Comparison of ENCODE assay signal across 1 cellular context in genomic region chr19:58499021-58499927, GRCh38.
TF ChIP-seq lines count a peak whose summit lies in the region.

No MANE protein-coding gene starts in this region.

TF ChIP-seq in HepG2, 621 proteins besides CTCF, POLR2A, EP300 and RAD21 (continued from another document and continues in another):
- TF ChIP-seq ZBTB39 (CRISPR knock-in tag; IDR thresholded peaks at IDR 0.05) (peak; percentile 89), TBX3 (IDR thresholded peaks at IDR 0.05; ENCODE audit: borderline replicate concordance) (no peak), YEATS2 (CRISPR knock-in tag; IDR thresholded peaks at IDR 0.05; ENCODE audit: borderline replicate concordance) (peak; percentile 97), KDM2A (CRISPR knock-in tag; IDR thresholded peaks at IDR 0.05; ENCODE audit: borderline replicate concordance, low read depth) (peak; percentile 94), ZNF451 (CRISPR knock-in tag; IDR thresholded peaks at IDR 0.05) (peak; percentile 41; the same call in 1 of the 2 replicates), ZNF687 (CRISPR knock-in tag; IDR thresholded peaks at IDR 0.05) (peak; percentile 91), NKX3-1 (CRISPR knock-in tag; IDR thresholded peaks at IDR 0.05) (no peak; the same call in 1 of the 2 replicates), ZNF12 (CRISPR knock-in tag; IDR thresholded peaks at IDR 0.05) (peak; percentile 69), ZNF512B (CRISPR knock-in tag; IDR thresholded peaks at IDR 0.05; ENCODE audit: borderline replicate concordance) (no peak), ZBTB7B (CRISPR knock-in tag; IDR thresholded peaks at IDR 0.05) (peak; percentile 83), HINFP (CRISPR knock-in tag; IDR thresholded peaks at IDR 0.05; ENCODE audit: low read depth) (peak; percentile 88), ZNF782 (CRISPR knock-in tag; IDR thresholded peaks at IDR 0.05; ENCODE audit: borderline replicate concordance) (no peak; the same call in 1 of the 2 replicates), ZBTB8A (CRISPR knock-in tag; IDR thresholded peaks at IDR 0.05; ENCODE audit: borderline replicate concordance, low read depth) (no peak), WIZ (CRISPR knock-in tag; IDR thresholded peaks at IDR 0.05) (no peak), MED13 (CRISPR knock-in tag; IDR thresholded peaks at IDR 0.05) (peak; percentile 32; the same call in 1 of the 2 replicates), JARID2 (CRISPR knock-in tag; IDR thresholded peaks at IDR 0.05; ENCODE audit: insufficient replicate concordance) (peak; percentile 61), KMT2B (CRISPR knock-in tag; IDR thresholded peaks at IDR 0.05) (peak; percentile 89), HIC2 (CRISPR knock-in tag; IDR thresholded peaks at IDR 0.05; ENCODE audit: low read depth) (peak; percentile 40; the same call in 1 of the 2 replicates), NFRKB (IDR thresholded peaks at IDR 0.05) (no peak), CREB1 (IDR thresholded peaks at IDR 0.05) (peak; percentile 72), CREB1 (CRISPR knock-in tag; IDR thresholded peaks at IDR 0.05) (peak; percentile 81), RNF2 (conservative IDR thresholded peaks at IDR 0.05; ENCODE audit: low read depth) (peak; percentile 40; the same call in 1 of the 2 replicates), KLF6 (CRISPR knock-in tag; IDR thresholded peaks at IDR 0.05) (no peak), CHD4 (IDR thresholded peaks at IDR 0.05; ENCODE audit: borderline replicate concordance, low read length) (no peak), TMF1 (CRISPR knock-in tag; IDR thresholded peaks at IDR 0.05; ENCODE audit: low read depth) (no peak), ZNF256 (CRISPR knock-in tag; conservative IDR thresholded peaks at IDR 0.05) (no peak)
- TF ChIP-seq, protein P1, sequence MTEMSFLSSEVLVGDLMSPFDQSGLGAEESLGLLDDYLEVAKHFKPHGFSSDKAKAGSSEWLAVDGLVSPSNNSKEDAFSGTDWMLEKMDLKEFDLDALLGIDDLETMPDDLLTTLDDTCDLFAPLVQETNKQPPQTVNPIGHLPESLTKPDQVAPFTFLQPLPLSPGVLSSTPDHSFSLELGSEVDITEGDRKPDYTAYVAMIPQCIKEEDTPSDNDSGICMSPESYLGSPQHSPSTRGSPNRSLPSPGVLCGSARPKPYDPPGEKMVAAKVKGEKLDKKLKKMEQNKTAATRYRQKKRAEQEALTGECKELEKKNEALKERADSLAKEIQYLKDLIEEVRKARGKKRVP (CRISPR knock-in tag; IDR thresholded peaks at IDR 0.05): peak in 1 of 2 experiments; percentile 65; a peak in 1 of 4 replicates
- TF ChIP-seq, protein P2, sequence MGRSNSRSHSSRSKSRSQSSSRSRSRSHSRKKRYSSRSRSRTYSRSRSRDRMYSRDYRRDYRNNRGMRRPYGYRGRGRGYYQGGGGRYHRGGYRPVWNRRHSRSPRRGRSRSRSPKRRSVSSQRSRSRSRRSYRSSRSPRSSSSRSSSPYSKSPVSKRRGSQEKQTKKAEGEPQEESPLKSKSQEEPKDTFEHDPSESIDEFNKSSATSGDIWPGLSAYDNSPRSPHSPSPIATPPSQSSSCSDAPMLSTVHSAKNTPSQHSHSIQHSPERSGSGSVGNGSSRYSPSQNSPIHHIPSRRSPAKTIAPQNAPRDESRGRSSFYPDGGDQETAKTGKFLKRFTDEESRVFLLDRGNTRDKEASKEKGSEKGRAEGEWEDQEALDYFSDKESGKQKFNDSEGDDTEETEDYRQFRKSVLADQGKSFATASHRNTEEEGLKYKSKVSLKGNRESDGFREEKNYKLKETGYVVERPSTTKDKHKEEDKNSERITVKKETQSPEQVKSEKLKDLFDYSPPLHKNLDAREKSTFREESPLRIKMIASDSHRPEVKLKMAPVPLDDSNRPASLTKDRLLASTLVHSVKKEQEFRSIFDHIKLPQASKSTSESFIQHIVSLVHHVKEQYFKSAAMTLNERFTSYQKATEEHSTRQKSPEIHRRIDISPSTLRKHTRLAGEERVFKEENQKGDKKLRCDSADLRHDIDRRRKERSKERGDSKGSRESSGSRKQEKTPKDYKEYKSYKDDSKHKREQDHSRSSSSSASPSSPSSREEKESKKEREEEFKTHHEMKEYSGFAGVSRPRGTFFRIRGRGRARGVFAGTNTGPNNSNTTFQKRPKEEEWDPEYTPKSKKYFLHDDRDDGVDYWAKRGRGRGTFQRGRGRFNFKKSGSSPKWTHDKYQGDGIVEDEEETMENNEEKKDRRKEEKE (IDR thresholded peaks at IDR 0.05): no peak
- TF ChIP-seq, protein P3, sequence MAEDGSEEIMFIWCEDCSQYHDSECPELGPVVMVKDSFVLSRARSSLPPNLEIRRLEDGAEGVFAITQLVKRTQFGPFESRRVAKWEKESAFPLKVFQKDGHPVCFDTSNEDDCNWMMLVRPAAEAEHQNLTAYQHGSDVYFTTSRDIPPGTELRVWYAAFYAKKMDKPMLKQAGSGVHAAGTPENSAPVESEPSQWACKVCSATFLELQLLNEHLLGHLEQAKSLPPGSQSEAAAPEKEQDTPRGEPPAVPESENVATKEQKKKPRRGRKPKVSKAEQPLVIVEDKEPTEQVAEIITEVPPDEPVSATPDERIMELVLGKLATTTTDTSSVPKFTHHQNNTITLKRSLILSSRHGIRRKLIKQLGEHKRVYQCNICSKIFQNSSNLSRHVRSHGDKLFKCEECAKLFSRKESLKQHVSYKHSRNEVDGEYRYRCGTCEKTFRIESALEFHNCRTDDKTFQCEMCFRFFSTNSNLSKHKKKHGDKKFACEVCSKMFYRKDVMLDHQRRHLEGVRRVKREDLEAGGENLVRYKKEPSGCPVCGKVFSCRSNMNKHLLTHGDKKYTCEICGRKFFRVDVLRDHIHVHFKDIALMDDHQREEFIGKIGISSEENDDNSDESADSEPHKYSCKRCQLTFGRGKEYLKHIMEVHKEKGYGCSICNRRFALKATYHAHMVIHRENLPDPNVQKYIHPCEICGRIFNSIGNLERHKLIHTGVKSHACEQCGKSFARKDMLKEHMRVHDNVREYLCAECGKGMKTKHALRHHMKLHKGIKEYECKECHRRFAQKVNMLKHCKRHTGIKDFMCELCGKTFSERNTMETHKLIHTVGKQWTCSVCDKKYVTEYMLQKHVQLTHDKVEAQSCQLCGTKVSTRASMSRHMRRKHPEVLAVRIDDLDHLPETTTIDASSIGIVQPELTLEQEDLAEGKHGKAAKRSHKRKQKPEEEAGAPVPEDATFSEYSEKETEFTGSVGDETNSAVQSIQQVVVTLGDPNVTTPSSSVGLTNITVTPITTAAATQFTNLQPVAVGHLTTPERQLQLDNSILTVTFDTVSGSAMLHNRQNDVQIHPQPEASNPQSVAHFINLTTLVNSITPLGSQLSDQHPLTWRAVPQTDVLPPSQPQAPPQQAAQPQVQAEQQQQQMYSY (CRISPR knock-in tag; IDR thresholded peaks at IDR 0.05): no peak
- TF ChIP-seq, protein P4, sequence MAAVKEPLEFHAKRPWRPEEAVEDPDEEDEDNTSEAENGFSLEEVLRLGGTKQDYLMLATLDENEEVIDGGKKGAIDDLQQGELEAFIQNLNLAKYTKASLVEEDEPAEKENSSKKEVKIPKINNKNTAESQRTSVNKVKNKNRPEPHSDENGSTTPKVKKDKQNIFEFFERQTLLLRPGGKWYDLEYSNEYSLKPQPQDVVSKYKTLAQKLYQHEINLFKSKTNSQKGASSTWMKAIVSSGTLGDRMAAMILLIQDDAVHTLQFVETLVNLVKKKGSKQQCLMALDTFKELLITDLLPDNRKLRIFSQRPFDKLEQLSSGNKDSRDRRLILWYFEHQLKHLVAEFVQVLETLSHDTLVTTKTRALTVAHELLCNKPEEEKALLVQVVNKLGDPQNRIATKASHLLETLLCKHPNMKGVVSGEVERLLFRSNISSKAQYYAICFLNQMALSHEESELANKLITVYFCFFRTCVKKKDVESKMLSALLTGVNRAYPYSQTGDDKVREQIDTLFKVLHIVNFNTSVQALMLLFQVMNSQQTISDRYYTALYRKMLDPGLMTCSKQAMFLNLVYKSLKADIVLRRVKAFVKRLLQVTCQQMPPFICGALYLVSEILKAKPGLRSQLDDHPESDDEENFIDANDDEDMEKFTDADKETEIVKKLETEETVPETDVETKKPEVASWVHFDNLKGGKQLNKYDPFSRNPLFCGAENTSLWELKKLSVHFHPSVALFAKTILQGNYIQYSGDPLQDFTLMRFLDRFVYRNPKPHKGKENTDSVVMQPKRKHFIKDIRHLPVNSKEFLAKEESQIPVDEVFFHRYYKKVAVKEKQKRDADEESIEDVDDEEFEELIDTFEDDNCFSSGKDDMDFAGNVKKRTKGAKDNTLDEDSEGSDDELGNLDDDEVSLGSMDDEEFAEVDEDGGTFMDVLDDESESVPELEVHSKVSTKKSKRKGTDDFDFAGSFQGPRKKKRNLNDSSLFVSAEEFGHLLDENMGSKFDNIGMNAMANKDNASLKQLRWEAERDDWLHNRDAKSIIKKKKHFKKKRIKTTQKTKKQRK (IDR thresholded peaks at IDR 0.05; ENCODE audit: low read length): no peak
